16 cellular contexts compared by ENCODE assay signal in genomic region chr5:123722451-123722850, GRCh38.
DNase-seq lines count a peak whose midpoint lies in the region; ATAC-seq and TF ChIP-seq lines count a peak whose summit lies in the region.
"Had no signal": no experiment of that assay in that cellular context is flagged by ENCODE, and none has a peak within 500 bp of the region (broad histone marks: within the 10 kb centered on the region; RNA-seq: fewer than 3 reads in every experiment).

No MANE protein-coding gene starts in this region.

- no peak overlapping the region for H3K27ac Mint-ChIP-seq in CD14-positive monocyte
- H3K27ac Mint-ChIP-seq: CD4-positive, CD25-positive, alpha-beta regulatory T cell had no signal

- intact Hi-C loops in CD14-positive monocyte (cut with micrococcal nuclease): no loop called here

- H3K4me3 ChIP-seq in epithelial cell of esophagus (ENCODE audit: low read length): no peak overlapping the region
- H3K4me3 ChIP-seq: BLaER1, GM12878, GM23248 had no signal

- no peaks in the 10 kb centered on the region for H3K27me3 Mint-ChIP-seq in CD14-positive monocyte (ENCODE audit: low read depth in 3 of 3)
- H3K27me3 Mint-ChIP-seq: CD4-positive, CD25-positive, alpha-beta regulatory T cell had no signal

- DNase-seq in NCI-H748 (lab: John Stamatoyannopoulos, UW; ENCODE audit: unreplicated experiment) (peak; percentile 24), NCI-H748 treated with DMSO at 0.1 percent for 48 hours (lab: John Stamatoyannopoulos, UW) (no peak), amniotic epithelial cell (ENCODE audit: low read depth) (peak; percentile 33), epithelial cell of esophagus (ENCODE audit: low read depth) (peak; percentile 42), CD14-positive monocyte (ENCODE audit: low spot score) (no peak), islet precursor cell (no peak)
- DNase-seq: 8988T; AML-193; Calu3; CD4-positive, CD25-positive, alpha-beta regulatory T cell; DMS 273 treated with DMSO at 0.1 percent for 48 hours; GM23248; H7 had no signal

- H3K4me3 Mint-ChIP-seq in CD14-positive monocyte: no peak overlapping the region
- H3K4me3 Mint-ChIP-seq: CD4-positive, CD25-positive, alpha-beta regulatory T cell had no signal

- no peak for ATAC-seq in HG02938 (IDR thresholded peaks at IDR 0.05; ENCODE audit: unreplicated experiment)
- ATAC-seq: GM12878 had no signal

- H3K9me3 Mint-ChIP-seq in CD14-positive monocyte: peaks cover 5 to 15% (median 11%) of the 10 kb centered on the region in 7 donors

- no peak for TF ChIP-seq CTCF in epithelial cell of esophagus (IDR thresholded peaks at IDR 0.05; ENCODE audit: insufficient read depth, low read depth, low read length, missing control alignments)
- TF ChIP-seq CTCF in CD14-positive monocyte (IDR thresholded peaks at IDR 0.05): no peak

- H3K4me1 Mint-ChIP-seq in CD14-positive monocyte: no peaks in the 10 kb centered on the region
- H3K4me1 Mint-ChIP-seq: CD4-positive, CD25-positive, alpha-beta regulatory T cell had no signal

- no peaks in the 10 kb centered on the region for H3K36me3 Mint-ChIP-seq in CD14-positive monocyte
- H3K36me3 Mint-ChIP-seq: CD4-positive, CD25-positive, alpha-beta regulatory T cell had no signal

Comparison
In these comparisons a context has a peak if more than half of its experiments do, and no peak if none do; other contexts are left out.
1. DNase-seq: peak in NCI-H748 (single experiment), amniotic epithelial cell (single experiment) and epithelial cell of esophagus (single experiment); none in NCI-H748 treated with DMSO at 0.1 percent for 48 hours (single experiment), CD14-positive monocyte (single experiment) and islet precursor cell (single experiment).